ENCODE assay signal across 14 cellular contexts in genomic region chr16:35745191-35745590, GRCh38.
"Had no signal": no experiment of that assay in that cellular context is flagged by ENCODE, and none has a peak within 500 bp of the region (broad histone marks: within the 10 kb centered on the region; RNA-seq: fewer than 3 reads in every experiment).

No MANE protein-coding gene starts in this region.

- H3K27ac ChIP-seq: dorsolateral prefrontal cortex, epithelial cell of prostate, foreskin keratinocyte, hepatocyte, neutrophil, ovary, suprapubic skin, thyroid gland had no signal

- H3K27me3 ChIP-seq: foreskin keratinocyte, hepatocyte, neutrophil, ovary, suprapubic skin, thyroid gland had no signal

- DNase-seq: cortex of kidney; dorsolateral prefrontal cortex; effector CD8-positive, alpha-beta T cell; foreskin keratinocyte; naive thymus-derived CD8-positive, alpha-beta T cell; ovary; right cardiac atrium; stimulated activated CD4-positive, alpha-beta T cell treated with anti-CD3 and anti-CD28 coated beads, Interleukin-12 subunit alpha, Interleukin-12 subunit beta, amount 100 ng/mL, for 4 hours; stimulated activated naive CD8-positive, alpha-beta T cell treated with anti-CD3 and anti-CD28 coated beads, Interleukin-15, Interleukin-2, amounts not matched to agents 100 U/mL and 50 U/mL, for 24 hours; thyroid gland had no signal

- H3K4me1 ChIP-seq: foreskin keratinocyte, suprapubic skin, thyroid gland had no signal

- H3K9me3 ChIP-seq: neutrophil, thyroid gland had no signal

- H3K4me3 ChIP-seq: dorsolateral prefrontal cortex, hepatocyte, ovary, suprapubic skin, thyroid gland had no signal

- H3K36me3 ChIP-seq: neutrophil, ovary, suprapubic skin, thyroid gland had no signal
